Comparison of ENCODE assay signal across 17 cellular contexts in the genomic region with DNA sequence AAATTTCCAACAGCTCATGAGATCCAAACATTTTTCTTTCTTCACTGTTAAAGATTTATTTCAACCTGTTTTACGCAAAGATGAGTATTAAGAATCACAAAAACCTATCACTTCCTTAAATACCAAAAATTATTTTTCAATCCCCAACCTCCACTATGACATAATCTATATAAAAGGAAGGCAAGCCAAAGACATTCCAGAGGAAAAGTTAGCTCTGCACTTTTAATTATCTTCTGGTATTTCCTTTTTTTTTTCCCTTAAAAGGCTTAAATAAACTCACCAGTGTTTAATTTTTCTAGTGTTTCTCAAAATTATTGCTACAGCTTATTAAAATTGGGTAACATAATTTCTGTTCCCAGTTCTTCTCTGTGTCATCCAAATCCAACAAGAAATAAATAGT.
A peak's percentile ranks its signal among the peaks of the same experiment; 100 is the strongest.
DNase-seq lines count a peak whose midpoint lies in the region; ATAC-seq, FAIRE-seq and TF ChIP-seq lines count a peak whose summit lies in the region.
"Had no signal": no experiment of that assay in that cellular context is flagged by ENCODE, and none has a peak within 500 bp of the region (broad histone marks: within the 10 kb centered on the region; RNA-seq: fewer than 3 reads in every experiment).

No MANE protein-coding gene starts in this region.

- WGBS in A549 (ENCODE audit: missing lambda C conversion rate): 96% methylated on average over 1 of the region's 1 CpG
- 86% methylated on average over 1 of the region's 1 CpG for WGBS in liver
- WGBS in psoas muscle, 3 donors: 75 to 85% (median 82%) methylated on average over 1 of the region's 1 CpG
- WGBS in esophagus squamous epithelium, 2 donors: 77 to 78% methylated on average over 1 of the region's 1 CpG

- no peaks in the 10 kb centered on the region for H3K9me3 ChIP-seq in A549
- no peaks in the 10 kb centered on the region for H3K9me3 ChIP-seq in astrocyte (ENCODE audit: insufficient read depth, low read depth, low read length)
- H3K9me3 ChIP-seq in liver (ENCODE audit: control insufficient read depth in 4 of 4, low read length in 3 of 4): no peaks in the 10 kb centered on the region
- H3K9me3 ChIP-seq in psoas muscle: no peaks in the 10 kb centered on the region
- H3K9me3 ChIP-seq in esophagus squamous epithelium: no peaks in the 10 kb centered on the region
- H3K9me3 ChIP-seq: HAP-1 had no signal

- H3K4me2 ChIP-seq in A549: peak overlapping the region; percentile 75
- H3K4me2 ChIP-seq in astrocyte (ENCODE audit: low read length): no peak overlapping the region
- H3K4me2 ChIP-seq: KMS-11, PC-9 had no signal

- H3K27ac Mint-ChIP-seq in astrocyte (ENCODE audit: unreplicated experiment): peak overlapping the region; percentile 88
- H3K27ac Mint-ChIP-seq in naive thymus-derived CD8-positive, alpha-beta T cell: no peak overlapping the region
- no peak overlapping the region for H3K27ac Mint-ChIP-seq in activated T-cell treated with anti-CD3 and anti-CD28 coated beads, Interleukin-2, amount 50 U/mL, for 72 hours

- no peaks in the 10 kb centered on the region for H4K20me1 ChIP-seq in astrocyte (ENCODE audit: insufficient read depth, low read length)

- H3K4me3 ChIP-seq in A549: no peak overlapping the region
- H3K4me3 ChIP-seq in astrocyte (ENCODE audit: insufficient read depth, low read depth, low read length): no peak overlapping the region
- no peak overlapping the region for H3K4me3 ChIP-seq in liver (ENCODE audit: low read depth in 1 of 3, low read length in 3 of 3)
- H3K4me3 ChIP-seq in psoas muscle: no peak overlapping the region
- H3K4me3 ChIP-seq in esophagus squamous epithelium: no peak overlapping the region
- H3K4me3 ChIP-seq: HAP-1, PC-9 had no signal

- H3K27me3 ChIP-seq in astrocyte (ENCODE audit: insufficient read depth, low read length) (no peaks in the 10 kb centered on the region), liver (ENCODE audit: control insufficient read depth in 4 of 4, insufficient read depth in 4 of 4, low read length in 3 of 4) (no peaks in the 10 kb centered on the region), psoas muscle (ENCODE audit: insufficient read depth in 3 of 3, low read length in 2 of 3) (peaks cover 0 to 2% (median 0%) of the 10 kb centered on the region in 3 donors), esophagus squamous epithelium (no peaks in the 10 kb centered on the region)

- peaks cover 25% of the 10 kb centered on the region for H3K4me1 Mint-ChIP-seq in astrocyte (ENCODE audit: low read depth, unreplicated experiment)
- no peaks in the 10 kb centered on the region for H3K4me1 Mint-ChIP-seq in naive thymus-derived CD8-positive, alpha-beta T cell
- no peaks in the 10 kb centered on the region for H3K4me1 Mint-ChIP-seq in activated T-cell treated with anti-CD3 and anti-CD28 coated beads, Interleukin-2, amount 50 U/mL, for 72 hours (ENCODE audit: low read depth)

- ATAC-seq in A549: no peak
- no peak for ATAC-seq in psoas muscle
- ATAC-seq in HG03571 (IDR thresholded peaks at IDR 0.05; ENCODE audit: unreplicated experiment): no peak
- no peak for ATAC-seq in naive thymus-derived CD8-positive, alpha-beta T cell
- no peak for ATAC-seq in activated T-cell treated with anti-CD3 and anti-CD28 coated beads, Interleukin-2, amount 50 U/mL, for 72 hours (replicated peaks in 1 of 2)

- H3K36me3 Mint-ChIP-seq in astrocyte (ENCODE audit: low read depth, unreplicated experiment): no peaks in the 10 kb centered on the region
- H3K36me3 Mint-ChIP-seq in naive thymus-derived CD8-positive, alpha-beta T cell: no peaks in the 10 kb centered on the region
- H3K36me3 Mint-ChIP-seq in activated T-cell treated with anti-CD3 and anti-CD28 coated beads, Interleukin-2, amount 50 U/mL, for 72 hours (ENCODE audit: insufficient read depth in 2 of 2): no peaks in the 10 kb centered on the region

- no peaks in the 10 kb centered on the region for H3K27me3 Mint-ChIP-seq in astrocyte (ENCODE audit: low read depth, unreplicated experiment)
- peaks cover 3 to 18% (median 5%) of the 10 kb centered on the region in 5 donors for H3K27me3 Mint-ChIP-seq in naive thymus-derived CD8-positive, alpha-beta T cell
- H3K27me3 Mint-ChIP-seq in activated T-cell treated with anti-CD3 and anti-CD28 coated beads, Interleukin-2, amount 50 U/mL, for 72 hours (ENCODE audit: low read depth): peaks cover 10% of the 10 kb centered on the region

- no peak overlapping the region for H2AFZ ChIP-seq in astrocyte (ENCODE audit: low read depth, low read length)
- H2AFZ ChIP-seq: PC-9 had no signal

- H3K4me1 ChIP-seq in A549 (peaks cover 31% of the 10 kb centered on the region), astrocyte (ENCODE audit: insufficient read depth, low read length) (no peaks in the 10 kb centered on the region), liver (ENCODE audit: control insufficient read depth in 4 of 4, insufficient read depth in 4 of 4, low read length in 3 of 4) (peaks cover 0 to 16% (median 6%) of the 10 kb centered on the region in 4 donors), psoas muscle (no peaks in the 10 kb centered on the region), esophagus squamous epithelium (no peaks in the 10 kb centered on the region)

- H3K79me2 ChIP-seq in astrocyte (ENCODE audit: insufficient read depth, low read length): no peaks in the 10 kb centered on the region

- no peak for TF ChIP-seq EP300 in A549 (IDR thresholded peaks at IDR 0.05)

- FAIRE-seq in A549 (lab: Jason Lieb, UNC) (no peak), astrocyte (lab: Jason Lieb, UNC) (no peak)

- DNase-seq in A549 (ENCODE audit: low read depth in 1 of 2, low spot score in 1 of 2) (no peak), astrocyte (ENCODE audit: low read depth) (no peak), psoas muscle (no peak), esophagus squamous epithelium (lab: John Stamatoyannopoulos, UW) (no peak)
- no peak for DNase-seq in naive thymus-derived CD8-positive, alpha-beta T cell
- DNase-seq in activated T-cell treated with anti-CD3 and anti-CD28 coated beads, Interleukin-2, amount 50 U/mL, for 72 hours: no peak
- DNase-seq: 8988T, NCI-H1092 treated with DMSO at 0.1 percent for 48 hours, NCI-H1694, NCI-H2107, NCI-H69, PC-9 had no signal

- no peaks in the 10 kb centered on the region for H3K36me3 ChIP-seq in astrocyte (ENCODE audit: insufficient read depth, low read length)
- H3K36me3 ChIP-seq in liver (ENCODE audit: control insufficient read depth in 4 of 4, insufficient read depth in 3 of 4, low read depth in 1 of 4, low read length in 3 of 4): no peaks in the 10 kb centered on the region
- no peaks in the 10 kb centered on the region for H3K36me3 ChIP-seq in psoas muscle (ENCODE audit: insufficient read depth in 1 of 2, low read depth in 1 of 2)
- H3K36me3 ChIP-seq in esophagus squamous epithelium: no peaks in the 10 kb centered on the region
- H3K36me3 ChIP-seq: HAP-1 had no signal

- TF ChIP-seq CTCF in A549 (IDR thresholded peaks at IDR 0.05): no peak
- no peak for TF ChIP-seq CTCF in astrocyte (IDR thresholded peaks at IDR 0.05; ENCODE audit: insufficient read depth, low read depth, low read length)
- no peak for TF ChIP-seq CTCF in liver (IDR thresholded peaks at IDR 0.05; ENCODE audit: low read depth, low read length, missing input control)
- no peak for TF ChIP-seq CTCF in psoas muscle (IDR thresholded peaks at IDR 0.05)
- no peak for TF ChIP-seq CTCF in esophagus squamous epithelium (IDR thresholded peaks at IDR 0.05)

- H3K27ac ChIP-seq in A549 (peak overlapping the region in 1 of 2 experiments; percentile 31; a peak in 2 of 6 replicates), astrocyte (ENCODE audit: low read depth, low read length) (no peak overlapping the region), liver (ENCODE audit: low read depth in 1 of 2, low read length in 2 of 2) (peak overlapping the region; percentile 42 to 70), psoas muscle (peak overlapping the region; percentile 10), esophagus squamous epithelium (peak overlapping the region in 1 of 4 donors; percentile 29)
- H3K27ac ChIP-seq: C4-2B, KMS-11, PC-9 had no signal

- H3K4me3 Mint-ChIP-seq in astrocyte (ENCODE audit: unreplicated experiment): no peak overlapping the region
- H3K4me3 Mint-ChIP-seq in naive thymus-derived CD8-positive, alpha-beta T cell: no peak overlapping the region
- H3K4me3 Mint-ChIP-seq in activated T-cell treated with anti-CD3 and anti-CD28 coated beads, Interleukin-2, amount 50 U/mL, for 72 hours: no peak overlapping the region

- peaks cover 5% of the 10 kb centered on the region for H3K9me3 Mint-ChIP-seq in astrocyte (ENCODE audit: unreplicated experiment)
- H3K9me3 Mint-ChIP-seq in naive thymus-derived CD8-positive, alpha-beta T cell: peaks cover 0 to 15% (median 7%) of the 10 kb centered on the region in 9 donors
- peaks cover 0 to 5% of the 10 kb centered on the region in 2 donors for H3K9me3 Mint-ChIP-seq in activated T-cell treated with anti-CD3 and anti-CD28 coated beads, Interleukin-2, amount 50 U/mL, for 72 hours

- H3K9ac ChIP-seq in astrocyte (ENCODE audit: low read length) (no peak overlapping the region), liver (ENCODE audit: low read depth in 1 of 2, low read length in 2 of 2) (no peak overlapping the region)
- H3K9ac ChIP-seq: KMS-11 had no signal

- CTCF ChIA-PET in A549 (lab: Yijun Ruan, JAX): interaction anchor here (0.6 kb wide), 1 partner anchor 197 kb away, joined by 3 read pairs; no protein-coding TSS in a partner anchor

- TF ChIP-seq POLR2A in A549 (IDR thresholded peaks at IDR 0.05; ENCODE audit: low read length): no peak
- TF ChIP-seq POLR2A in esophagus squamous epithelium (IDR thresholded peaks at IDR 0.05): no peak

- TF ChIP-seq RAD21 in A549 (conservative IDR thresholded peaks at IDR 0.05 in 1 of 2, IDR thresholded peaks at IDR 0.05 in 1 of 2) (no peak), liver (IDR thresholded peaks at IDR 0.05) (no peak)

- POLR2A ChIA-PET in A549 (lab: Yijun Ruan, JAX): no interaction called here
- POLR2A ChIA-PET in naive thymus-derived CD8-positive, alpha-beta T cell (lab: Charles Lee): no interaction called here

- intact Hi-C loops in psoas muscle (cut with DNase I) (no loop called here), esophagus squamous epithelium (cut with DNase I) (no loop called here)

TF ChIP-seq in A549, 52 proteins besides CTCF, POLR2A, EP300 and RAD21 (continues in another document):
- TF ChIP-seq BHLHE40 (IDR thresholded peaks at IDR 0.05; ENCODE audit: low read depth, low read length) (no peak), ZFP36 (IDR thresholded peaks at IDR 0.05; ENCODE audit: borderline replicate concordance, partially characterized antibody) (no peak)
- TF ChIP-seq, protein P1, sequence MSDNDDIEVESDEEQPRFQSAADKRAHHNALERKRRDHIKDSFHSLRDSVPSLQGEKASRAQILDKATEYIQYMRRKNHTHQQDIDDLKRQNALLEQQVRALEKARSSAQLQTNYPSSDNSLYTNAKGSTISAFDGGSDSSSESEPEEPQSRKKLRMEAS (IDR thresholded peaks at IDR 0.05): no peak
